8 cellular contexts compared by ENCODE assay signal in genomic region chr9:6757988-6758417, GRCh38. TPM values are rescaled to one million over a fixed set of nuclear protein-coding genes. Genes with fewer than 3 reads are reported as not detected.
DNase-seq lines count a peak whose midpoint lies in the region; ATAC-seq and TF ChIP-seq lines count a peak whose summit lies in the region.

No MANE protein-coding gene starts in this region.

- H3K4me1 Mint-ChIP-seq in dendritic cell treated with granulocyte-macrophage colony-stimulating factor and Interleukin-4, amounts not matched to agents 40 ng/mL and 50 ng/mL, for 4 days (ENCODE audit: low read depth), result peaks cover 31% of the 10 kb centered on the region

- no peaks in the 10 kb centered on the region for H3K27me3 ChIP-seq in mononuclear cell (ENCODE audit: insufficient read depth, low read length)

- intact Hi-C loops in dendritic cell treated with granulocyte-macrophage colony-stimulating factor and Interleukin-4, amounts not matched to agents 40 ng/mL and 50 ng/mL, for 4 days (cut with micrococcal nuclease), result loop anchor here (1.0 to 2.0 kb wide), 2 partner anchors 77 to 345 kb away; partner anchors contain the start of gene UHRF2

- H3K4me1 ChIP-seq in mononuclear cell (ENCODE audit: insufficient read depth, low read length), result peaks cover 22% of the 10 kb centered on the region

- CTCF ChIA-PET in GM10248 (lab: Yijun Ruan, JAX), result interaction anchor here (0.6 to 3.5 kb wide), 6 partner anchors 19 to 173 kb away, joined by 3 to 13 read pairs (median 3); no protein-coding TSS in a partner anchor

- DNase-seq in GM10248 (ENCODE audit: extremely low spot score) (peak; percentile 96), ecto neural progenitor cell (ENCODE audit: low spot score) (no peak), NCI-H2227 treated with DMSO at 0.1 percent for 48 hours (lab: John Stamatoyannopoulos, UW) (no peak), A172 (ENCODE audit: low spot score) (no peak)
- DNase-seq in Jurkat, Clone E6-1 (ENCODE audit: low read depth, low spot score), result no peak

- no peaks in the 10 kb centered on the region for H3K27me3 Mint-ChIP-seq in dendritic cell treated with granulocyte-macrophage colony-stimulating factor and Interleukin-4, amounts not matched to agents 40 ng/mL and 50 ng/mL, for 4 days

- H3K9me3 ChIP-seq in mononuclear cell (ENCODE audit: low read depth, low read length), result no peaks in the 10 kb centered on the region

- peak overlapping the region; percentile 88 for H3K4me3 ChIP-seq in Jurkat, Clone E6-1 (ENCODE audit: low read length)
- H3K4me3 ChIP-seq in mononuclear cell (ENCODE audit: low read length), result peak overlapping the region; percentile 96

- H3K9me3 Mint-ChIP-seq in dendritic cell treated with granulocyte-macrophage colony-stimulating factor and Interleukin-4, amounts not matched to agents 40 ng/mL and 50 ng/mL, for 4 days, result peaks cover 3% of the 10 kb centered on the region

- POLR2A ChIA-PET in GM10248 (lab: Yijun Ruan, JAX), result interaction anchor here (0.5 to 2.4 kb wide), 8 partner anchors 21 to 750 kb away, joined by 3 to 17 read pairs (median 5); a partner anchor contains a TSS

- ATAC-seq in GM21723 (IDR thresholded peaks at IDR 0.05; ENCODE audit: unreplicated experiment), result peak; percentile 20

- H3K27ac Mint-ChIP-seq in dendritic cell treated with granulocyte-macrophage colony-stimulating factor and Interleukin-4, amounts not matched to agents 40 ng/mL and 50 ng/mL, for 4 days, result peak overlapping the region; percentile 100

- peaks cover 22% of the 10 kb centered on the region for H3K36me3 Mint-ChIP-seq in dendritic cell treated with granulocyte-macrophage colony-stimulating factor and Interleukin-4, amounts not matched to agents 40 ng/mL and 50 ng/mL, for 4 days (ENCODE audit: low read depth)

- no peak for TF ChIP-seq CTCF in GM10248 (IDR thresholded peaks at IDR 0.05; ENCODE audit: control extremely low read depth, extremely low read depth, low read depth, missing control alignments)

- peak overlapping the region; percentile 87 for H3K4me3 Mint-ChIP-seq in dendritic cell treated with granulocyte-macrophage colony-stimulating factor and Interleukin-4, amounts not matched to agents 40 ng/mL and 50 ng/mL, for 4 days

RNA-seq across cellular contexts. Expression of gene KDM4C, which starts 0.2 kb away (rescaled TPM):
- 12.4 TPM for polyA plus RNA-seq in Jurkat, Clone E6-1 (2012; ENCODE audit: insufficient read depth, insufficient read length)
- 78.6 TPM for total RNA-seq in mononuclear cell
- 10.7 and 11.9 TPM in 2 replicates for total RNA-seq in A172 (2014; rRNA removed; shearing (Covaris generic))
